In genomic region chr3:154131850-154132249, GRCh38 we compare ENCODE assay signal across 19 cellular contexts. TPM values are rescaled to one million over a fixed set of nuclear protein-coding genes. Genes with fewer than 3 reads are reported as not detected.
DNase-seq lines count a peak whose midpoint lies in the region; ATAC-seq and TF ChIP-seq lines count a peak whose summit lies in the region.
"Had no signal": no experiment of that assay in that cellular context is flagged by ENCODE, and none has a peak within 500 bp of the region (broad histone marks: within the 10 kb centered on the region; RNA-seq: fewer than 3 reads in every experiment).

No MANE protein-coding gene starts in this region.

- no peak for TF ChIP-seq CTCF in right lobe of liver (IDR thresholded peaks at IDR 0.05)

- H3K27ac ChIP-seq in HUES48 (ENCODE audit: low read depth, low read length) (peak overlapping the region; percentile 47), muscle layer of colon (ENCODE audit: low read depth, low read length) (peak overlapping the region; percentile 17), right lobe of liver (peak overlapping the region in 1 of 3 donors; percentile 14)
- H3K27ac ChIP-seq: KMS-11 had no signal

- H3K36me3 ChIP-seq in HUES48 (ENCODE audit: control insufficient read depth, insufficient read depth, low read length) (peaks cover 29% of the 10 kb centered on the region), muscle layer of colon (ENCODE audit: insufficient read depth, low read length) (peaks cover 18% of the 10 kb centered on the region), right lobe of liver (no peaks in the 10 kb centered on the region)

- H3K9ac ChIP-seq in HUES48 (ENCODE audit: low read depth, low read length) (no peak overlapping the region), muscle layer of colon (ENCODE audit: low read length) (no peak overlapping the region)
- H3K9ac ChIP-seq: KMS-11, SK-N-SH had no signal

- TF ChIP-seq POLR2A in right lobe of liver (IDR thresholded peaks at IDR 0.05) = no peak

- 36% methylated on average over 1 of the region's 1 CpG for WGBS in right lobe of liver (ENCODE audit: insufficient coverage, low coverage, low lambda C conversion rate, missing lambda C conversion rate)

- ATAC-seq in HG03175 (IDR thresholded peaks at IDR 0.05; ENCODE audit: unreplicated experiment) (no peak), HG03280 (IDR thresholded peaks at IDR 0.05; ENCODE audit: unreplicated experiment) (no peak), right lobe of liver (no peak)
- ATAC-seq: PC-3 had no signal

- intact Hi-C loops in right lobe of liver (cut with DNase I) = no loop called here

- H3K4me1 ChIP-seq in HUES48 (ENCODE audit: control insufficient read depth, insufficient read depth, low read length) (peaks cover 23% of the 10 kb centered on the region), muscle layer of colon (ENCODE audit: insufficient read depth, low read length) (peaks cover 50% of the 10 kb centered on the region), right lobe of liver (peaks cover 0 to 72% (median 24%) of the 10 kb centered on the region in 4 donors)

- DNase-seq in NCI-H1436 treated with DMSO at 0.1 percent for 48 hours (lab: John Stamatoyannopoulos, UW) (peak; percentile 64), NCI-H748 (lab: John Stamatoyannopoulos, UW; ENCODE audit: unreplicated experiment) (peak; percentile 43), right lobe of liver (no peak)
- DNase-seq in stimulated activated CD8-positive, alpha-beta memory T cell treated with anti-CD3 and anti-CD28 coated beads, Interleukin-4, amount 100 ng/mL, for 48 hours = no peak
- DNase-seq: ACHN, C1 segment of cervical spinal cord, GDM1, NCI-H1694, NCI-H446 treated with DMSO at 0.1 percent for 48 hours, PC-3, RPMI8226, SHP77 treated with DMSO at 0.1 percent for 48 hours, SK-N-SH had no signal

- H3K27me3 ChIP-seq in HUES48 (ENCODE audit: control insufficient read depth, insufficient read depth, low read length) = no peaks in the 10 kb centered on the region
- H3K27me3 ChIP-seq in muscle layer of colon (ENCODE audit: control insufficient read depth in 1 of 2, insufficient read depth in 2 of 2, low read length in 2 of 2) = no peaks in the 10 kb centered on the region
- no peaks in the 10 kb centered on the region for H3K27me3 ChIP-seq in right lobe of liver

- no peaks in the 10 kb centered on the region for H3K9me3 ChIP-seq in HUES48 (ENCODE audit: control insufficient read depth, insufficient read depth, low read length)
- H3K9me3 ChIP-seq in muscle layer of colon (ENCODE audit: low read length) = no peaks in the 10 kb centered on the region
- no peaks in the 10 kb centered on the region for H3K9me3 ChIP-seq in right lobe of liver
- H3K9me3 ChIP-seq: HAP-1, SK-N-SH had no signal

- no peak overlapping the region for H3K4me3 ChIP-seq in HUES48 (ENCODE audit: low read depth, low read length)
- H3K4me3 ChIP-seq in muscle layer of colon (ENCODE audit: low read depth in 1 of 2, low read length in 2 of 2) = no peak overlapping the region
- H3K4me3 ChIP-seq in right lobe of liver = no peak overlapping the region
- H3K4me3 ChIP-seq: HAP-1 had no signal

RNA-seq across cellular contexts. Expression of gene ARHGEF26, which starts 10.7 kb away (rescaled TPM):
- total RNA-seq in right lobe of liver = 10 to 100 TPM in 5 of 6 experiments, 1 to 10 TPM in 1; 8.7 to 42.3 (median 24.5) TPM

Comparison
In these comparisons a context has a peak if more than half of its experiments do, and no peak if none do; other contexts are left out.
1. DNase-seq: peak in NCI-H1436 treated with DMSO at 0.1 percent for 48 hours (single experiment) and NCI-H748 (single experiment); none in stimulated activated CD8-positive, alpha-beta memory T cell treated with anti-CD3 and anti-CD28 coated beads, Interleukin-4, amount 100 ng/mL, for 48 hours (single experiment) and right lobe of liver (0 of 3).